Comparison of ENCODE assay signal across 21 cellular contexts in genomic region chr3:179330438-179330837, GRCh38. TPM values are rescaled to one million over a fixed set of nuclear protein-coding genes. Genes with fewer than 3 reads are reported as not detected.
DNase-seq lines count a peak whose midpoint lies in the region; ATAC-seq lines count a peak whose summit lies in the region.
"Had no signal": no experiment of that assay in that cellular context is flagged by ENCODE, and none has a peak within 500 bp of the region (broad histone marks: within the 10 kb centered on the region; RNA-seq: fewer than 3 reads in every experiment).

No MANE protein-coding gene starts in this region.

- peaks cover 89% of the 10 kb centered on the region for H3K36me3 Mint-ChIP-seq in activated T-cell treated with anti-CD3 and anti-CD28 coated beads, Interleukin-2, amount 50 U/mL, for 24 hours (ENCODE audit: low read depth)

- peaks cover 19% of the 10 kb centered on the region for H3K4me1 Mint-ChIP-seq in activated T-cell treated with anti-CD3 and anti-CD28 coated beads, Interleukin-2, amount 50 U/mL, for 24 hours (ENCODE audit: low read depth)

- peak overlapping the region; percentile 22 for H3K27ac Mint-ChIP-seq in activated T-cell treated with anti-CD3 and anti-CD28 coated beads, Interleukin-2, amount 50 U/mL, for 24 hours

- no peak for DNase-seq in activated T-cell treated with anti-CD3 and anti-CD28 coated beads, Interleukin-2, amount 50 U/mL, for 24 hours
- no peak for DNase-seq in activated T-cell treated with anti-CD3 and anti-CD28 coated beads, Interleukin-2, amount 50 U/mL, for 1 hour
- DNase-seq in M059J (ENCODE audit: low read depth) (peak; percentile 15), fibroblast of peridontal ligament (ENCODE audit: extremely low read depth) (peak; percentile 5), renal cortical epithelial cell (ENCODE audit: low read depth) (peak; percentile 22), NCI-H1105 (lab: John Stamatoyannopoulos, UW) (no peak)
- DNase-seq: BE2C; CD4-positive, CD25-positive, alpha-beta regulatory T cell; COR-L47; DMS 273 treated with DMSO at 0.1 percent for 48 hours; DND-41; GF-D8; NCI-H1092 treated with DMSO at 0.1 percent for 48 hours; NCI-H2081; NCI-H2171 treated with DMSO at 0.1 percent for 48 hours; NCI-H446 treated with DMSO at 0.1 percent for 48 hours; NCI-H69; Peyer's patch had no signal

- H3K27me3 Mint-ChIP-seq in activated T-cell treated with anti-CD3 and anti-CD28 coated beads, Interleukin-2, amount 50 U/mL, for 24 hours, result no peaks in the 10 kb centered on the region
- H3K27me3 Mint-ChIP-seq: CD4-positive, CD25-positive, alpha-beta regulatory T cell had no signal

- H3K9me3 Mint-ChIP-seq in activated T-cell treated with anti-CD3 and anti-CD28 coated beads, Interleukin-2, amount 50 U/mL, for 24 hours, result no peaks in the 10 kb centered on the region
- H3K9me3 Mint-ChIP-seq: CD4-positive, CD25-positive, alpha-beta regulatory T cell had no signal

- no peak overlapping the region for H3K4me3 Mint-ChIP-seq in activated T-cell treated with anti-CD3 and anti-CD28 coated beads, Interleukin-2, amount 50 U/mL, for 24 hours
- H3K4me3 Mint-ChIP-seq: CD4-positive, CD25-positive, alpha-beta regulatory T cell had no signal

- no peak for ATAC-seq in HG03139 (IDR thresholded peaks at IDR 0.05; ENCODE audit: unreplicated experiment)
- no peak for ATAC-seq in HG02588 (IDR thresholded peaks at IDR 0.05; ENCODE audit: unreplicated experiment)
- ATAC-seq: Right ventricle myocardium inferior had no signal

RNA-seq across cellular contexts. Expression of gene ZNF639, which starts 7.6 kb away (rescaled TPM):
- total RNA-seq in M059J (2014; rRNA removed; shearing (Covaris generic)), result 71.5 and 87.3 TPM in 2 replicates
- total RNA-seq in renal cortical epithelial cell, result 51.4 and 60.9 TPM in 2 replicates

RNA-seq across cellular contexts. Expression of gene MFN1, which starts 17.1 kb away (rescaled TPM):
- 24.8 and 34.1 TPM in 2 replicates for total RNA-seq in M059J (2014; rRNA removed; shearing (Covaris generic))
- 65.7 and 70.5 TPM in 2 replicates for total RNA-seq in renal cortical epithelial cell

Comparison
In these comparisons a context has a peak if more than half of its experiments do, and no peak if none do; other contexts are left out.
1. DNase-seq: peak in M059J (single experiment), fibroblast of peridontal ligament (single experiment) and renal cortical epithelial cell (single experiment); none in activated T-cell treated with anti-CD3 and anti-CD28 coated beads, Interleukin-2, amount 50 U/mL, for 24 hours (single experiment), activated T-cell treated with anti-CD3 and anti-CD28 coated beads, Interleukin-2, amount 50 U/mL, for 1 hour (single experiment) and NCI-H1105 (single experiment).